ENCODE assay signal across 20 cellular contexts in genomic region chr15:46170326-46170725, GRCh38.
DNase-seq lines count a peak whose midpoint lies in the region; ATAC-seq, FAIRE-seq and TF ChIP-seq lines count a peak whose summit lies in the region.
"Had no signal": no experiment of that assay in that cellular context is flagged by ENCODE, and none has a peak within 500 bp of the region (broad histone marks: within the 10 kb centered on the region; RNA-seq: fewer than 3 reads in every experiment).

No MANE protein-coding gene starts in this region.

- 89 to 94% (median 93%) methylated on average over 3 of the region's 3 CpGs for WGBS in stomach, 5 donors

- no peaks in the 10 kb centered on the region for H3K4me1 Mint-ChIP-seq in activated CD4-positive, alpha-beta T cell treated with anti-CD3 and anti-CD28 coated beads, Interleukin-2, amount 10 ng/mL, durations not matched to agents 7 days and 5 days
- H3K4me1 Mint-ChIP-seq: CD4-positive, CD25-positive, alpha-beta regulatory T cell; CD8-positive, alpha-beta memory T cell had no signal

- intact Hi-C loops in stomach (cut with DNase I; ENCODE audit: low total_unique reads), result no loop called here

- H3K27me3 Mint-ChIP-seq in activated CD4-positive, alpha-beta T cell treated with anti-CD3 and anti-CD28 coated beads, Interleukin-2, amount 10 ng/mL, durations not matched to agents 7 days and 5 days, result no peaks in the 10 kb centered on the region
- H3K27me3 Mint-ChIP-seq: CD4-positive, CD25-positive, alpha-beta regulatory T cell; CD8-positive, alpha-beta memory T cell had no signal

- TF ChIP-seq EP300 in stomach (IDR thresholded peaks at IDR 0.05), result no peak

- H3K36me3 ChIP-seq in RWPE2 (ENCODE audit: low read depth), result no peaks in the 10 kb centered on the region
- no peaks in the 10 kb centered on the region for H3K36me3 ChIP-seq in stomach
- H3K36me3 ChIP-seq: BE2C, HAP-1 had no signal

- H3K4me1 ChIP-seq in RWPE2 (ENCODE audit: insufficient read depth, poor library complexity, severe bottlenecking) (peaks cover 4% of the 10 kb centered on the region), foreskin keratinocyte (no peaks in the 10 kb centered on the region), stomach (no peaks in the 10 kb centered on the region)
- H3K4me1 ChIP-seq: BE2C, Caco-2, HAP-1 had no signal

- H3K27ac ChIP-seq in RWPE2 (ENCODE audit: poor library complexity, severe bottlenecking) (no peak overlapping the region), foreskin keratinocyte (no peak overlapping the region), stomach (no peak overlapping the region)
- H3K27ac ChIP-seq: GM23248 had no signal

- no peak for TF ChIP-seq POLR2A in stomach (IDR thresholded peaks at IDR 0.05)

- no peak overlapping the region for H3K27ac Mint-ChIP-seq in activated CD4-positive, alpha-beta T cell treated with anti-CD3 and anti-CD28 coated beads, Interleukin-2, amount 10 ng/mL, durations not matched to agents 7 days and 5 days
- H3K27ac Mint-ChIP-seq: CD4-positive, CD25-positive, alpha-beta regulatory T cell; CD8-positive, alpha-beta memory T cell had no signal

- no peaks in the 10 kb centered on the region for H3K27me3 ChIP-seq in RWPE2 (ENCODE audit: insufficient read depth, poor library complexity, severe bottlenecking)
- no peaks in the 10 kb centered on the region for H3K27me3 ChIP-seq in foreskin keratinocyte
- no peaks in the 10 kb centered on the region for H3K27me3 ChIP-seq in stomach
- H3K27me3 ChIP-seq: BE2C had no signal

- peak; percentile 90 for ATAC-seq in RWPE2 (ENCODE audit: low read depth)
- peak; percentile 80 for ATAC-seq in foreskin keratinocyte
- no peak for ATAC-seq in GM21526 (IDR thresholded peaks at IDR 0.05; ENCODE audit: low FRiP score, unreplicated experiment)

- H3K9me3 Mint-ChIP-seq in activated CD4-positive, alpha-beta T cell treated with anti-CD3 and anti-CD28 coated beads, Interleukin-2, amount 10 ng/mL, durations not matched to agents 7 days and 5 days, result peaks cover 12% of the 10 kb centered on the region

- POLR2A ChIA-PET in activated CD4-positive, alpha-beta T cell treated with anti-CD3 and anti-CD28 coated beads, Interleukin-2, amount 10 ng/mL, durations not matched to agents 7 days and 5 days (lab: Charles Lee), result no interaction called here

- H3K4me3 Mint-ChIP-seq in activated CD4-positive, alpha-beta T cell treated with anti-CD3 and anti-CD28 coated beads, Interleukin-2, amount 10 ng/mL, durations not matched to agents 7 days and 5 days, result no peak overlapping the region
- H3K4me3 Mint-ChIP-seq: CD4-positive, CD25-positive, alpha-beta regulatory T cell; CD8-positive, alpha-beta memory T cell had no signal

- no peaks in the 10 kb centered on the region for H3K36me3 Mint-ChIP-seq in activated CD4-positive, alpha-beta T cell treated with anti-CD3 and anti-CD28 coated beads, Interleukin-2, amount 10 ng/mL, durations not matched to agents 7 days and 5 days (ENCODE audit: low read depth)
- H3K36me3 Mint-ChIP-seq: CD4-positive, CD25-positive, alpha-beta regulatory T cell; CD8-positive, alpha-beta memory T cell had no signal

- H3K9me3 ChIP-seq in RWPE2 (ENCODE audit: severe bottlenecking) (no peaks in the 10 kb centered on the region), stomach (peaks cover 4 to 22% (median 12%) of the 10 kb centered on the region in 4 donors)
- H3K9me3 ChIP-seq: BE2C, Caco-2, HAP-1 had no signal

- DNase-seq in M059J (ENCODE audit: low read depth), result peak; percentile 32
- DNase-seq in RWPE2 (ENCODE audit: low spot score), result no peak
- peak; percentile 57 to 69 for DNase-seq in foreskin keratinocyte
- DNase-seq in activated CD4-positive, alpha-beta T cell treated with anti-CD3 and anti-CD28 coated beads, Interleukin-2, amount 10 ng/mL, durations not matched to agents 7 days and 5 days, result no peak
- DNase-seq in stomach, result no peak
- no peak for DNase-seq in RCC 7860 (ENCODE audit: low spot score)
- DNase-seq: ACHN; BE2C; C1 segment of cervical spinal cord; Caco-2; CD4-positive, CD25-positive, alpha-beta regulatory T cell; CD8-positive, alpha-beta memory T cell; GM23248 had no signal

- H3K4me3 ChIP-seq in RWPE2 (ENCODE audit: severe bottlenecking), result no peak overlapping the region
- no peak overlapping the region for H3K4me3 ChIP-seq in stomach
- H3K4me3 ChIP-seq: GM23248, HAP-1 had no signal

- no peak for FAIRE-seq in RCC 7860 (lab: Jason Lieb, UNC)
- FAIRE-seq: A204.1, D721Med, G401.6, GM12891, GM19239 had no signal

- CTCF ChIA-PET in activated CD4-positive, alpha-beta T cell treated with anti-CD3 and anti-CD28 coated beads, Interleukin-2, amount 10 ng/mL, durations not matched to agents 7 days and 5 days (lab: Charles Lee), result no interaction called here

- no peak for TF ChIP-seq CTCF in RWPE2 (IDR thresholded peaks at IDR 0.05; ENCODE audit: poor library complexity, severe bottlenecking)
- TF ChIP-seq CTCF in foreskin keratinocyte (conservative IDR thresholded peaks at IDR 0.05), result no peak
- TF ChIP-seq CTCF in stomach (IDR thresholded peaks at IDR 0.05), result no peak

Comparison
In these comparisons a context has a peak if more than half of its experiments do, and no peak if none do; other contexts are left out.
1. DNase-seq: peak in M059J (single experiment) and foreskin keratinocyte (2 of 2); none in RWPE2 (single experiment), activated CD4-positive, alpha-beta T cell treated with anti-CD3 and anti-CD28 coated beads, Interleukin-2, amount 10 ng/mL, durations not matched to agents 7 days and 5 days (single experiment), stomach (single experiment) and RCC 7860 (single experiment).